In the genomic region with DNA sequence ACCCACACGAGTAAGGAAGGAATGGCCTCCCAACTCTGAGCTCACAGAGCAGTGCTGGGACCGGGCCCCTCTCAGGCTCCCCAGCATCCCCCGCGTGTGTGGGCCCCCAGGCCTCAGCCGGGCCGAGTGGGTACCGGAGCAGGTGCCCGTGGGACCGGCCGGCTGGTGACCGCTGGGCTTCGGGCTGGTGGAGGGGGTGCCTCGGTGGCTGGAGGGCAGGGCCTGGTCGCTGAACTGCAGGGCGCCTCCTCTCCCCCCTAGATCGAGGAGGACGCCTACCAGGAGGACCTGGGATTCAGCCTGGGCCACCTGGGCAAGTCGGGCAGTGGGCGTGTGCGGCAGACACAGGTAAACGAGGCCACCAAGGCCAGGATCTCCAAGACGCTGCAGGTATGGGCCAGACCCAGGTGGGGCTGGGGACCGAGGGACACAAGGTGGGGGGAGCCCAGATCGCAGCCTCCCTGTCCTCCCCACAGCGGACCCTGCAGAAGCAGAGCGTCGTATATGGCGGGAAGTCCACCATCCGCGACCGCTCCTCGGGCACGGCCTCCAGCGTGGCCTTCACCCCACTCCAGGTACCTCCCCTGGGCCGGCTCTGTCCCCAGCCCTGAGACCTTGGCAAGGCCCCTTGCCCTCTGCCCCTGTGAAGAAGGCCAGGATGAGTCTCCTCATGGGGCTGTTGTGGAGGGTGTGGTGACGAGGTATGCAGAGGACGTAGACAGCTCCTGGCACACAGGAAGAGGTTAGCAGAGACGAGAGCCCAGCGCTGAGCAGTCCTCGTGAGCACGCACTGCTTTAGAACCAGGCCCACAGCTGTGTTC, we compare ENCODE assay signal across 2 cellular contexts.
TF ChIP-seq lines count a peak whose summit lies in the region.

No MANE protein-coding gene starts in this region.

TF ChIP-seq in HepG2, 621 proteins besides CTCF, POLR2A, EP300 and RAD21:
- TF ChIP-seq ZNF589 (CRISPR knock-in tag; conservative IDR thresholded peaks at IDR 0.05): no peak
- TF ChIP-seq NFRKB (IDR thresholded peaks at IDR 0.05): no peak
- no peak for TF ChIP-seq GABPA (IDR thresholded peaks at IDR 0.05; ENCODE audit: low read depth, low read length)
- no peak for TF ChIP-seq GABPA (CRISPR knock-in tag; IDR thresholded peaks at IDR 0.05; ENCODE audit: low read depth)
- TF ChIP-seq AGO2 (optimal IDR thresholded peaks at IDR 0.05; ENCODE audit: low read depth, low read length): peak; percentile 9
- TF ChIP-seq ZNF646 (CRISPR knock-in tag; IDR thresholded peaks at IDR 0.05): no peak
- peak; percentile 32; the same call in 1 of the 2 replicates for TF ChIP-seq RBFOX2 (IDR thresholded peaks at IDR 0.05; ENCODE audit: low read depth, low read length)

TF ChIP-seq in HEK293T, 16 proteins besides CTCF, POLR2A, EP300 and RAD21:
- TF ChIP-seq CTBP1 (IDR thresholded peaks at IDR 0.05; ENCODE audit: borderline replicate concordance) (no peak), L3MBTL2 (conservative IDR thresholded peaks at IDR 0.05) (no peak), TARDBP (IDR thresholded peaks at IDR 0.05) (no peak), FOXM1 (IDR thresholded peaks at IDR 0.05; ENCODE audit: borderline replicate concordance) (no peak), HDGF (IDR thresholded peaks at IDR 0.05; ENCODE audit: borderline replicate concordance) (no peak), SUZ12 (IDR thresholded peaks at IDR 0.05) (no peak), ZNF384 (IDR thresholded peaks at IDR 0.05) (no peak), BHLHE40 (IDR thresholded peaks at IDR 0.05; ENCODE audit: borderline replicate concordance) (no peak), FOXK2 (IDR thresholded peaks at IDR 0.05) (no peak), LEF1 (IDR thresholded peaks at IDR 0.05; ENCODE audit: borderline replicate concordance) (no peak), SP1 (IDR thresholded peaks at IDR 0.05) (no peak), FOXA1 (IDR thresholded peaks at IDR 0.05) (no peak), ARNT (IDR thresholded peaks at IDR 0.05) (no peak), NFRKB (IDR thresholded peaks at IDR 0.05) (no peak), ELF4 (IDR thresholded peaks at IDR 0.05) (no peak)
- TF ChIP-seq, protein P1, sequence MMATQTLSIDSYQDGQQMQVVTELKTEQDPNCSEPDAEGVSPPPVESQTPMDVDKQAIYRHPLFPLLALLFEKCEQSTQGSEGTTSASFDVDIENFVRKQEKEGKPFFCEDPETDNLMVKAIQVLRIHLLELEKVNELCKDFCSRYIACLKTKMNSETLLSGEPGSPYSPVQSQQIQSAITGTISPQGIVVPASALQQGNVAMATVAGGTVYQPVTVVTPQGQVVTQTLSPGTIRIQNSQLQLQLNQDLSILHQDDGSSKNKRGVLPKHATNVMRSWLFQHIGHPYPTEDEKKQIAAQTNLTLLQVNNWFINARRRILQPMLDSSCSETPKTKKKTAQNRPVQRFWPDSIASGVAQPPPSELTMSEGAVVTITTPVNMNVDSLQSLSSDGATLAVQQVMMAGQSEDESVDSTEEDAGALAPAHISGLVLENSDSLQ (IDR thresholded peaks at IDR 0.05): no peak
